15 cellular contexts compared by ENCODE assay signal in genomic region chr11:1871531-1871930, GRCh38. TPM values are rescaled to one million over a fixed set of nuclear protein-coding genes. Genes with fewer than 3 reads are reported as not detected.
DNase-seq lines count a peak whose midpoint lies in the region; ATAC-seq and TF ChIP-seq lines count a peak whose summit lies in the region.
"Had no signal": no experiment of that assay in that cellular context is flagged by ENCODE, and none has a peak within 500 bp of the region (broad histone marks: within the 10 kb centered on the region; RNA-seq: fewer than 3 reads in every experiment).

No MANE protein-coding gene starts in this region.

- H3K27me3 ChIP-seq in CD8-positive, alpha-beta memory T cell (ENCODE audit: insufficient read depth, low read length, poor library complexity, severe bottlenecking) = no peaks in the 10 kb centered on the region
- H3K27me3 ChIP-seq in colonic mucosa = no peaks in the 10 kb centered on the region
- H3K27me3 ChIP-seq in mucosa of rectum (ENCODE audit: control insufficient read depth in 2 of 2, insufficient read depth in 2 of 2, low read length in 2 of 2) = peaks cover 0 to 5% of the 10 kb centered on the region in 2 donors

- peaks cover 40% of the 10 kb centered on the region for H3K4me1 ChIP-seq in CD8-positive, alpha-beta memory T cell (ENCODE audit: insufficient read depth, low read length)
- H3K4me1 ChIP-seq in colonic mucosa = no peaks in the 10 kb centered on the region
- H3K4me1 ChIP-seq in mucosa of rectum (ENCODE audit: control insufficient read depth in 2 of 2, insufficient read depth in 2 of 2, low read length in 2 of 2) = peaks cover 0 to 13% of the 10 kb centered on the region in 2 donors
- no peaks in the 10 kb centered on the region for H3K4me1 ChIP-seq in OCI-LY7 (ENCODE audit: insufficient read depth, low read length, poor library complexity, severe bottlenecking)

- H3K79me2 ChIP-seq in OCI-LY7 (ENCODE audit: insufficient read depth, low read depth, low read length) = no peaks in the 10 kb centered on the region

- no peaks in the 10 kb centered on the region; the same call in 1 of the 2 replicates for H4K20me1 ChIP-seq in OCI-LY7 (ENCODE audit: insufficient read depth, low read length)

- no peak overlapping the region for H3K4me3 ChIP-seq in CD8-positive, alpha-beta memory T cell (ENCODE audit: low read length)
- H3K4me3 ChIP-seq in colonic mucosa = peak overlapping the region; percentile 15
- peak overlapping the region; percentile 47 to 57 for H3K4me3 ChIP-seq in mucosa of rectum (ENCODE audit: low read length in 2 of 2)
- H3K4me3 ChIP-seq in OCI-LY7 (ENCODE audit: low read depth, low read length, poor library complexity, severe bottlenecking) = no peak overlapping the region

- no peak for TF ChIP-seq CTCF in colonic mucosa (IDR thresholded peaks at IDR 0.05)
- TF ChIP-seq CTCF in OCI-LY7 (conservative IDR thresholded peaks at IDR 0.05; ENCODE audit: low read length) = no peak

- POLR2A ChIA-PET in CD8-positive, alpha-beta memory T cell (lab: Charles Lee) = interaction anchor here (0.6 to 1.3 kb wide), 2 partner anchors 14 to 490 kb away, joined by 3 to 4 read pairs; no protein-coding TSS in a partner anchor
- POLR2A ChIA-PET in OCI-LY7 (lab: Charles Lee) = no interaction called here

- H3K9me2 ChIP-seq in OCI-LY7 (ENCODE audit: insufficient read depth, low read length) = no peaks in the 10 kb centered on the region

- intact Hi-C loops in colonic mucosa (cut with DNase I) = no loop called here
- intact Hi-C loops in OCI-LY7 (cut with micrococcal nuclease; ENCODE audit: unreplicated experiment) = no loop called here

- no peak overlapping the region for H3K4me2 ChIP-seq in OCI-LY7 (ENCODE audit: low read length)

- no peak overlapping the region for H2AFZ ChIP-seq in OCI-LY7 (ENCODE audit: low read length)

- H3K27me3 Mint-ChIP-seq in CD8-positive, alpha-beta memory T cell = no peaks in the 10 kb centered on the region
- no peaks in the 10 kb centered on the region for H3K27me3 Mint-ChIP-seq in stimulated activated memory B cell treated with anti-CD40 and anti-IgM and Interleukin-4, amounts not matched to agents 10 μg/mL and 1 μg/mL and 100 μg/mL, for 72 hours
- H3K27me3 Mint-ChIP-seq: activated CD4-positive, alpha-beta T cell treated with anti-CD3 and anti-CD28 coated beads, Interleukin-2, amount 10 ng/mL, durations not matched to agents 7 days and 5 days had no signal

- DNase-seq in CD8-positive, alpha-beta memory T cell = peak in 1 of 5 donors; percentile 26
- DNase-seq in colonic mucosa (no peak), OCI-LY7 (ENCODE audit: low spot score) (no peak), NCI-H2171 (lab: John Stamatoyannopoulos, UW) (no peak)
- no peak for DNase-seq in activated CD4-positive, CD25-positive, alpha-beta regulatory T cell treated with anti-CD3 and anti-CD28 coated beads, Interleukin-2, amount 50 U/mL, for 72 hours
- DNase-seq: C1 segment of cervical spinal cord, NCI-H2081, NCI-H774 had no signal

- no peaks in the 10 kb centered on the region for H3K9me3 ChIP-seq in CD8-positive, alpha-beta memory T cell (ENCODE audit: low read length)
- H3K9me3 ChIP-seq in colonic mucosa = no peaks in the 10 kb centered on the region
- no peaks in the 10 kb centered on the region for H3K9me3 ChIP-seq in mucosa of rectum (ENCODE audit: control insufficient read depth in 2 of 2, low read length in 2 of 2)
- H3K9me3 ChIP-seq in OCI-LY7 (ENCODE audit: low read length) = no peaks in the 10 kb centered on the region

- peak overlapping the region in 4 of 7 donors; percentile 53 to 86 (median 68) for H3K4me3 Mint-ChIP-seq in CD8-positive, alpha-beta memory T cell
- peak overlapping the region; percentile 23 for H3K4me3 Mint-ChIP-seq in stimulated activated memory B cell treated with anti-CD40 and anti-IgM and Interleukin-4, amounts not matched to agents 10 μg/mL and 1 μg/mL and 100 μg/mL, for 72 hours

- H3K27ac Mint-ChIP-seq in CD8-positive, alpha-beta memory T cell = peak overlapping the region in 7 of 8 donors; percentile 48 to 98 (median 85)
- H3K27ac Mint-ChIP-seq in stimulated activated memory B cell treated with anti-CD40 and anti-IgM and Interleukin-4, amounts not matched to agents 10 μg/mL and 1 μg/mL and 100 μg/mL, for 72 hours = peak overlapping the region; percentile 57

- CTCF ChIA-PET in CD8-positive, alpha-beta memory T cell (lab: Charles Lee) = no interaction called here
- CTCF ChIA-PET in OCI-LY7 (lab: Charles Lee; ENCODE audit: unreplicated experiment) = no interaction called here

- H3K4me1 Mint-ChIP-seq in CD8-positive, alpha-beta memory T cell = peaks cover 39 to 79% (median 54%) of the 10 kb centered on the region in 3 donors
- H3K4me1 Mint-ChIP-seq in stimulated activated memory B cell treated with anti-CD40 and anti-IgM and Interleukin-4, amounts not matched to agents 10 μg/mL and 1 μg/mL and 100 μg/mL, for 72 hours = peaks cover 16% of the 10 kb centered on the region

- H3K36me3 ChIP-seq in CD8-positive, alpha-beta memory T cell (ENCODE audit: insufficient read depth, low read length) = no peaks in the 10 kb centered on the region
- H3K36me3 ChIP-seq in colonic mucosa = no peaks in the 10 kb centered on the region
- H3K36me3 ChIP-seq in mucosa of rectum (ENCODE audit: control insufficient read depth in 2 of 2, insufficient read depth in 2 of 2, low read length in 2 of 2) = no peaks in the 10 kb centered on the region
- no peaks in the 10 kb centered on the region for H3K36me3 ChIP-seq in OCI-LY7 (ENCODE audit: insufficient read depth, low read length)

- H3K9ac ChIP-seq in colonic mucosa (ENCODE audit: low read depth in 2 of 2, low read length in 2 of 2) (peak overlapping the region; percentile 40 to 58), mucosa of rectum (ENCODE audit: low read depth in 1 of 2, low read length in 2 of 2) (peak overlapping the region in 1 of 2 donors; percentile 56)

- no peaks in the 10 kb centered on the region for H3K9me3 Mint-ChIP-seq in CD8-positive, alpha-beta memory T cell
- no peaks in the 10 kb centered on the region for H3K9me3 Mint-ChIP-seq in stimulated activated memory B cell treated with anti-CD40 and anti-IgM and Interleukin-4, amounts not matched to agents 10 μg/mL and 1 μg/mL and 100 μg/mL, for 72 hours
- H3K9me3 Mint-ChIP-seq: activated CD4-positive, alpha-beta T cell treated with anti-CD3 and anti-CD28 coated beads, Interleukin-2, amount 10 ng/mL, durations not matched to agents 7 days and 5 days had no signal

- H3K36me3 Mint-ChIP-seq in CD8-positive, alpha-beta memory T cell = peaks cover 0 to 12% (median 0%) of the 10 kb centered on the region in 3 donors
- H3K36me3 Mint-ChIP-seq in stimulated activated memory B cell treated with anti-CD40 and anti-IgM and Interleukin-4, amounts not matched to agents 10 μg/mL and 1 μg/mL and 100 μg/mL, for 72 hours = peaks cover 25% of the 10 kb centered on the region

- no TSS peak for BruUV-seq in OCI-LY7 (replicated peaks; lab: Mats Ljungman, UMichigan)

- peak overlapping the region; percentile 4 for H3K27ac ChIP-seq in CD8-positive, alpha-beta memory T cell (ENCODE audit: low read depth, low read length)
- H3K27ac ChIP-seq in colonic mucosa = peak overlapping the region; percentile 57
- H3K27ac ChIP-seq in mucosa of rectum (ENCODE audit: low read depth in 2 of 2, low read length in 2 of 2) = peak overlapping the region; percentile 61 to 76
- H3K27ac ChIP-seq in OCI-LY7 (ENCODE audit: low read depth, low read length, poor library complexity, severe bottlenecking) = no peak overlapping the region

- ATAC-seq in stimulated activated memory B cell treated with anti-CD40 and anti-IgM and Interleukin-4, amounts not matched to agents 10 μg/mL and 1 μg/mL and 100 μg/mL, for 72 hours = no peak

RNA-seq across cellular contexts. Expression of gene LSP1, which starts 18.6 kb away (rescaled TPM):
- 100 to 1,000 TPM; 226 to 230 TPM for total RNA-seq in CD8-positive, alpha-beta memory T cell
- 496 TPM for polyA plus RNA-seq in CD8-positive, alpha-beta memory T cell
- total RNA-seq in colonic mucosa (10 to 100 TPM; 18.9 to 23.0 TPM), OCI-LY7 (2022) (225 and 303 TPM in 2 replicates)
- 195 and 232 TPM in 2 replicates for total RNA-seq in OCI-LY7 (2014; rRNA removed; shearing (Covaris generic))

RNA-seq across cellular contexts. Expression of gene PRR33, which starts 20.2 kb away (rescaled TPM):
- not detected for total RNA-seq in CD8-positive, alpha-beta memory T cell
- polyA plus RNA-seq in CD8-positive, alpha-beta memory T cell = 0.17 TPM
- total RNA-seq in colonic mucosa = not detected
- not detected in 2 replicates for total RNA-seq in OCI-LY7 (2014; rRNA removed; shearing (Covaris generic))
- not detected in 2 replicates for total RNA-seq in OCI-LY7 (2022)
- total RNA-seq: astrocyte, M059J, sciatic nerve, temporal lobe had no signal

RNA-seq across cellular contexts. Expression of gene TNNI2, which starts 32.8 kb away (rescaled TPM):
- total RNA-seq in CD8-positive, alpha-beta memory T cell = under 1 TPM in 1 of 2 experiments, not detected in 1; 0.33 TPM
- polyA plus RNA-seq in CD8-positive, alpha-beta memory T cell = not detected
- under 1 TPM in 1 of 2 donors, not detected in 1; 0.94 TPM for total RNA-seq in colonic mucosa
- 2.5 and 7.3 TPM in 2 replicates for total RNA-seq in OCI-LY7 (2014; rRNA removed; shearing (Covaris generic))
- 8.7 and 14.3 TPM in 2 replicates for total RNA-seq in OCI-LY7 (2022)
- total RNA-seq: activated CD4-positive, alpha-beta T cell treated with anti-CD3 and anti-CD28 coated beads, Interleukin-2, amount 10 ng/mL, durations not matched to agents 7 days and 5 days; astrocyte; M059J; sciatic nerve; temporal lobe had no signal

RNA-seq across cellular contexts. Expression of gene SYT8, which starts 36.7 kb away (rescaled TPM):
- not detected for total RNA-seq in CD8-positive, alpha-beta memory T cell
- not detected for polyA plus RNA-seq in CD8-positive, alpha-beta memory T cell
- total RNA-seq in colonic mucosa (1 to 10 TPM; 1.7 to 3.5 TPM), OCI-LY7 (2022) (not detected in 2 replicates)
- not detected in 2 replicates for total RNA-seq in OCI-LY7 (2014; rRNA removed; shearing (Covaris generic))
- total RNA-seq: activated CD4-positive, alpha-beta T cell treated with anti-CD3 and anti-CD28 coated beads, Interleukin-2, amount 10 ng/mL, durations not matched to agents 7 days and 5 days; M059J; temporal lobe had no signal

RNA-seq across cellular contexts. Expression of gene TNNT3, which starts 48.0 kb away (rescaled TPM):
- 1 to 10 TPM; 1.4 to 1.6 TPM for total RNA-seq in CD8-positive, alpha-beta memory T cell
- polyA plus RNA-seq in CD8-positive, alpha-beta memory T cell = not detected
- total RNA-seq in colonic mucosa = under 1 TPM in 1 of 2 donors, not detected in 1; 0.72 TPM
- 6.2 and 10.0 TPM in 2 replicates for total RNA-seq in OCI-LY7 (2014; rRNA removed; shearing (Covaris generic))
- total RNA-seq in OCI-LY7 (2022) = 4.7 and 5.8 TPM in 2 replicates
- total RNA-seq: astrocyte, M059J, temporal lobe had no signal

Comparison
In these comparisons a context has a peak if more than half of its experiments do, and no peak if none do; other contexts are left out.
1. H3K4me3 ChIP-seq: peak in colonic mucosa (single experiment) and mucosa of rectum (2 of 2); none in CD8-positive, alpha-beta memory T cell (single experiment) and OCI-LY7 (single experiment).
2. RNA of gene LSP1, which starts 18.6 kb away (total RNA-seq): 195 to 303 TPM in OCI-LY7 and 226 to 230 TPM in CD8-positive, alpha-beta memory T cell; 18.9 to 23.0 TPM in colonic mucosa; every median in the first group is over 4 times any median in the second.